In the genomic region with DNA sequence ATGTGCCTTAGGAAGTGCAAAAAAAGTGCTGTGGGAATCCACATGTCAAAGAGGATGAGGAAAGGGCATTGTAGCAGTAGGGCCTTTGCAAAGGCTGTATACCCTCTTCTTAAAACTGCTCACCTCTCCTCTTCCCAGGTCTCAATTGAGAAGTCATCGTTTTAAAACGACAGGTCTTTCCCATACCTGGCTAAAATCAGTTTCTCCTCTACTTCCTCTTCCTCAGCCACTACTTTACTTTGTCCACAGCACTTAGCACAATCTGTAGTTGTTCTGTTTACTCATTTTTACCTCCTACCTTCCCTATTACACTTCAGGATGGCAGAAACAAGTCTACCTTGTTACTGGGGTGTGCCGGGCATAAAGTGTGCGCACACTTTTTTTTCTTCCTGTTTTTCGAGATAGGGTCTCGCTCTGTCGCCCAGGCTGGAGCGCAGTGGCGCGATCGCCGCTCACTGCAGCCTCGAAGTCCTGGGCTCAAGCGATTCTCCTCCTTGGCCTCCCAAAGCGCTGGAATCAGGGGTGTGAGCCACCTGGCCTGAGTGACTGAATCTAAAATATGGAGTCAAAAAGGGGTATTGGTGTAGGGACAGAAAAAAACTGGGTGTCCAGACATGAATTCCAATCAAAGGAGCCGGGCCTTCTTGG, we compare ENCODE assay signal across 8 cellular contexts. TPM values are rescaled to one million over a fixed set of nuclear protein-coding genes. Genes with fewer than 3 reads are reported as not detected.
DNase-seq lines count a peak whose midpoint lies in the region; ATAC-seq and TF ChIP-seq lines count a peak whose summit lies in the region.

No MANE protein-coding gene starts in this region.

- ATAC-seq in CD4-positive, CD25-positive, alpha-beta regulatory T cell (ENCODE audit: low read depth in 2 of 2): no peak

- H3K4me3 Mint-ChIP-seq in CD4-positive, CD25-positive, alpha-beta regulatory T cell: peak overlapping the region; percentile 90 to 94 (median 92)
- H3K4me3 Mint-ChIP-seq in brain: peak overlapping the region; percentile 87 to 91 (median 89)

- no peaks in the 10 kb centered on the region for H3K36me3 Mint-ChIP-seq in CD4-positive, CD25-positive, alpha-beta regulatory T cell
- H3K36me3 Mint-ChIP-seq in brain: no peaks in the 10 kb centered on the region

- H3K27ac Mint-ChIP-seq in CD4-positive, CD25-positive, alpha-beta regulatory T cell: peak overlapping the region; percentile 92 to 99 (median 99)
- H3K27ac Mint-ChIP-seq in brain: peak overlapping the region; percentile 72 to 99 (median 92)

- intact Hi-C loops in transverse colon (cut with DNase I; ENCODE audit: low total_unique reads): loop anchor here (10.0 kb wide), 1 partner anchor 364 kb away; a partner anchor contains a TSS

- H3K27me3 Mint-ChIP-seq in CD4-positive, CD25-positive, alpha-beta regulatory T cell: no peaks in the 10 kb centered on the region
- peaks cover 40% of the 10 kb centered on the region for H3K27me3 Mint-ChIP-seq in brain

- in situ Hi-C loops in transverse colon (cut with MboI; ENCODE audit: low pct_ligation_motif_present in 1 of 4, low pct_unique_long_range_greater_than_20kb in 1 of 4, low sequenced_read_pairs in 3 of 4): no loop called here

- H2AFZ ChIP-seq in KMS-11 (ENCODE audit: low read depth): peak overlapping the region; percentile 93

- H3K36me3 ChIP-seq in CD4-positive, CD25-positive, alpha-beta regulatory T cell (ENCODE audit: control insufficient read depth, insufficient read depth, low read length): no peaks in the 10 kb centered on the region
- H3K36me3 ChIP-seq in KMS-11 (ENCODE audit: insufficient read depth) (no peaks in the 10 kb centered on the region), liver (ENCODE audit: control insufficient read depth in 4 of 4, insufficient read depth in 3 of 4, low read depth in 1 of 4, low read length in 3 of 4) (no peaks in the 10 kb centered on the region), transverse colon (no peaks in the 10 kb centered on the region)

- H3K79me2 ChIP-seq in KMS-11 (ENCODE audit: insufficient read depth, low read depth): no peaks in the 10 kb centered on the region

- H3K4me1 Mint-ChIP-seq in CD4-positive, CD25-positive, alpha-beta regulatory T cell: peaks cover 25 to 53% (median 36%) of the 10 kb centered on the region in 4 donors
- peaks cover 36% of the 10 kb centered on the region for H3K4me1 Mint-ChIP-seq in brain

- peak overlapping the region; percentile 98 for H3K4me2 ChIP-seq in KMS-11

- no peak for TF ChIP-seq RAD21 in liver (IDR thresholded peaks at IDR 0.05)

- H3K9ac ChIP-seq in KMS-11 (peak overlapping the region; percentile 97), liver (ENCODE audit: low read depth in 1 of 2, low read length in 2 of 2) (peak overlapping the region; percentile 66 to 69)

- peak overlapping the region; percentile 65 for H3K4me3 ChIP-seq in CD4-positive, CD25-positive, alpha-beta regulatory T cell (ENCODE audit: low read depth, low read length)
- H3K4me3 ChIP-seq in KMS-11 (IDR thresholded peaks at IDR 0.05; ENCODE audit: insufficient read depth, low read depth, low read length): no peak overlapping the region
- peak overlapping the region; percentile 3 to 70 (median 49) for H3K4me3 ChIP-seq in liver (ENCODE audit: low read depth in 1 of 3, low read length in 3 of 3)
- peak overlapping the region; percentile 56 to 91 (median 72) for H3K4me3 ChIP-seq in transverse colon

- H3K4me1 ChIP-seq in CD4-positive, CD25-positive, alpha-beta regulatory T cell (ENCODE audit: control insufficient read depth, insufficient read depth, low read length, poor library complexity, severe bottlenecking): peaks cover 40% of the 10 kb centered on the region
- H3K4me1 ChIP-seq in KMS-11 (ENCODE audit: low read depth, poor library complexity, severe bottlenecking): peaks cover 46% of the 10 kb centered on the region
- H3K4me1 ChIP-seq in liver (ENCODE audit: control insufficient read depth in 4 of 4, insufficient read depth in 4 of 4, low read length in 3 of 4): peaks cover 1 to 21% (median 10%) of the 10 kb centered on the region in 4 donors
- H3K4me1 ChIP-seq in transverse colon: peaks cover 7 to 16% (median 10%) of the 10 kb centered on the region in 4 donors

- TF ChIP-seq CTCF in GM20000 (IDR thresholded peaks at IDR 0.05; ENCODE audit: extremely low read depth, missing control alignments) (no peak), KMS-11 (conservative IDR thresholded peaks at IDR 0.05; ENCODE audit: low read depth, low read length) (no peak), brain (conservative IDR thresholded peaks at IDR 0.05) (no peak), liver (IDR thresholded peaks at IDR 0.05; ENCODE audit: low read depth, low read length, missing input control) (no peak), transverse colon (IDR thresholded peaks at IDR 0.05) (no peak)

- TF ChIP-seq POLR2A in transverse colon (IDR thresholded peaks at IDR 0.05): no peak

- no peaks in the 10 kb centered on the region for H3K27me3 ChIP-seq in CD4-positive, CD25-positive, alpha-beta regulatory T cell (ENCODE audit: control insufficient read depth, insufficient read depth, low read length)
- H3K27me3 ChIP-seq in KMS-11 (ENCODE audit: insufficient read depth, low read depth): no peaks in the 10 kb centered on the region
- H3K27me3 ChIP-seq in liver (ENCODE audit: control insufficient read depth in 4 of 4, insufficient read depth in 4 of 4, low read length in 3 of 4): no peaks in the 10 kb centered on the region
- no peaks in the 10 kb centered on the region for H3K27me3 ChIP-seq in transverse colon

- H3K27ac ChIP-seq in CD4-positive, CD25-positive, alpha-beta regulatory T cell (ENCODE audit: insufficient read depth, low read length, poor library complexity, severe bottlenecking): peak overlapping the region; percentile 97
- peak overlapping the region; percentile 97 for H3K27ac ChIP-seq in KMS-11
- H3K27ac ChIP-seq in liver (ENCODE audit: low read depth in 1 of 2, low read length in 2 of 2): peak overlapping the region; percentile 91 to 94
- H3K27ac ChIP-seq in transverse colon: peak overlapping the region; percentile 94 to 96 (median 95)

- peak in 1 of 3 donors; percentile 55 for DNase-seq in CD4-positive, CD25-positive, alpha-beta regulatory T cell
- peak; percentile 33 for DNase-seq in GM20000 (ENCODE audit: low spot score)
- DNase-seq in transverse colon: no peak
- no peak for DNase-seq in NCI-H1436 (lab: John Stamatoyannopoulos, UW)
- DNase-seq in DMS 273 (lab: John Stamatoyannopoulos, UW; ENCODE audit: unreplicated experiment): no peak

- 20% methylated on average over 16 of the region's 16 CpGs for WGBS in liver
- 17 to 27% methylated on average over 2 to 16 of the region's 16 CpGs for WGBS in transverse colon (ENCODE audit: low coverage in 1 of 2), 2 donors

- no peaks in the 10 kb centered on the region for H3K9me3 Mint-ChIP-seq in CD4-positive, CD25-positive, alpha-beta regulatory T cell
- peaks cover 0 to 8% (median 4%) of the 10 kb centered on the region in 5 experiments for H3K9me3 Mint-ChIP-seq in brain

- no peaks in the 10 kb centered on the region for H3K9me3 ChIP-seq in CD4-positive, CD25-positive, alpha-beta regulatory T cell (ENCODE audit: control insufficient read depth in 2 of 2, low read length in 2 of 2)
- no peaks in the 10 kb centered on the region for H3K9me3 ChIP-seq in liver (ENCODE audit: control insufficient read depth in 4 of 4, low read length in 3 of 4)
- H3K9me3 ChIP-seq in transverse colon: no peaks in the 10 kb centered on the region

- H4K20me1 ChIP-seq in KMS-11 (ENCODE audit: insufficient read depth): no peaks in the 10 kb centered on the region

- TF ChIP-seq EP300 in transverse colon (IDR thresholded peaks at IDR 0.05; ENCODE audit: low read depth): no peak

TF ChIP-seq in liver, 16 proteins besides CTCF, POLR2A, EP300 and RAD21 (continues in another document):
- TF ChIP-seq, protein P1, sequence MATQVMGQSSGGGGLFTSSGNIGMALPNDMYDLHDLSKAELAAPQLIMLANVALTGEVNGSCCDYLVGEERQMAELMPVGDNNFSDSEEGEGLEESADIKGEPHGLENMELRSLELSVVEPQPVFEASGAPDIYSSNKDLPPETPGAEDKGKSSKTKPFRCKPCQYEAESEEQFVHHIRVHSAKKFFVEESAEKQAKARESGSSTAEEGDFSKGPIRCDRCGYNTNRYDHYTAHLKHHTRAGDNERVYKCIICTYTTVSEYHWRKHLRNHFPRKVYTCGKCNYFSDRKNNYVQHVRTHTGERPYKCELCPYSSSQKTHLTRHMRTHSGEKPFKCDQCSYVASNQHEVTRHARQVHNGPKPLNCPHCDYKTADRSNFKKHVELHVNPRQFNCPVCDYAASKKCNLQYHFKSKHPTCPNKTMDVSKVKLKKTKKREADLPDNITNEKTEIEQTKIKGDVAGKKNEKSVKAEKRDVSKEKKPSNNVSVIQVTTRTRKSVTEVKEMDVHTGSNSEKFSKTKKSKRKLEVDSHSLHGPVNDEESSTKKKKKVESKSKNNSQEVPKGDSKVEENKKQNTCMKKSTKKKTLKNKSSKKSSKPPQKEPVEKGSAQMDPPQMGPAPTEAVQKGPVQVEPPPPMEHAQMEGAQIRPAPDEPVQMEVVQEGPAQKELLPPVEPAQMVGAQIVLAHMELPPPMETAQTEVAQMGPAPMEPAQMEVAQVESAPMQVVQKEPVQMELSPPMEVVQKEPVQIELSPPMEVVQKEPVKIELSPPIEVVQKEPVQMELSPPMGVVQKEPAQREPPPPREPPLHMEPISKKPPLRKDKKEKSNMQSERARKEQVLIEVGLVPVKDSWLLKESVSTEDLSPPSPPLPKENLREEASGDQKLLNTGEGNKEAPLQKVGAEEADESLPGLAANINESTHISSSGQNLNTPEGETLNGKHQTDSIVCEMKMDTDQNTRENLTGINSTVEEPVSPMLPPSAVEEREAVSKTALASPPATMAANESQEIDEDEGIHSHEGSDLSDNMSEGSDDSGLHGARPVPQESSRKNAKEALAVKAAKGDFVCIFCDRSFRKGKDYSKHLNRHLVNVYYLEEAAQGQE (IDR thresholded peaks at IDR 0.05): no peak
- TF ChIP-seq FOXA2 (IDR thresholded peaks at IDR 0.05) (no peak), RXRA (IDR thresholded peaks at IDR 0.05) (no peak)

RNA-seq across cellular contexts. Expression of a gene that starts 9.8 kb away (rescaled TPM):
- 201 TPM for total RNA-seq in CD4-positive, CD25-positive, alpha-beta regulatory T cell
- 100 to 1,000 TPM; 139 to 175 (median 154) TPM for polyA plus RNA-seq in CD4-positive, CD25-positive, alpha-beta regulatory T cell
- 89.3 TPM for polyA plus RNA-seq in brain (ENCODE audit: insufficient read depth, low read depth, low replicate concordance)
- 10 to 100 TPM; 61.2 to 77.8 TPM for total RNA-seq in liver
- polyA plus RNA-seq in liver: 10 to 100 TPM; 22.1 to 54.4 TPM
- total RNA-seq in transverse colon: 10 to 100 TPM; 14.3 to 63.1 (median 29.2) TPM
